10 cellular contexts compared by ENCODE assay signal in genomic region chr13:99203601-99204579, GRCh38. TPM values are rescaled to one million over a fixed set of nuclear protein-coding genes. Genes with fewer than 3 reads are reported as not detected.
DNase-seq lines count a peak whose midpoint lies in the region; ATAC-seq, FAIRE-seq and TF ChIP-seq lines count a peak whose summit lies in the region.
"Had no signal": no experiment of that assay in that cellular context is flagged by ENCODE, and none has a peak within 500 bp of the region (broad histone marks: within the 10 kb centered on the region; RNA-seq: fewer than 3 reads in every experiment).

No MANE protein-coding gene starts in this region.

- TF ChIP-seq CTCF in CD14-positive monocyte (IDR thresholded peaks at IDR 0.05) (no peak), SU-DHL-6 (IDR thresholded peaks at IDR 0.05; ENCODE audit: insufficient read depth, low read length, poor library complexity, severe bottlenecking) (no peak), endothelial cell (IDR thresholded peaks at IDR 0.05; ENCODE audit: unreplicated experiment) (no peak)

- peak overlapping the region; percentile 10 for H3K9ac ChIP-seq in SU-DHL-6 (ENCODE audit: low read length)

- no peaks in the 10 kb centered on the region for H3K9me2 ChIP-seq in SU-DHL-6 (replicated peaks; ENCODE audit: insufficient read depth, low read length)

- peak; percentile 5 for FAIRE-seq in GM12892 (lab: Jason Lieb, UNC)

- H3K27ac Mint-ChIP-seq in CD14-positive monocyte, result peak overlapping the region in 5 of 7 donors; percentile 6 to 86 (median 49)
- H3K27ac Mint-ChIP-seq in endothelial cell (ENCODE audit: unreplicated experiment), result peak overlapping the region; percentile 62

- peaks cover 64% of the 10 kb centered on the region for H3K79me2 ChIP-seq in SU-DHL-6 (ENCODE audit: insufficient read depth, low read length)

- intact Hi-C loops in CD14-positive monocyte (cut with micrococcal nuclease), result loop anchor here in 1 of 2 donors (5.0 kb wide), 1 partner anchor 53 kb away; the partner anchor contains the start of gene GPR18

- DNase-seq in CD14-positive monocyte (ENCODE audit: low spot score) (no peak), GM12892 (ENCODE audit: insufficient read length) (no peak), endothelial cell (ENCODE audit: low spot score) (no peak), cerebellar nuclear complex (lab: John Stamatoyannopoulos, UW) (no peak)
- DNase-seq: C1 segment of cervical spinal cord, NCI-H1417 had no signal

- peaks cover 4% of the 10 kb centered on the region; the same call in 1 of the 2 replicates for H3K36me3 ChIP-seq in SU-DHL-6 (ENCODE audit: low read length)

- ATAC-seq in HG02763 (IDR thresholded peaks at IDR 0.05; ENCODE audit: unreplicated experiment) (no peak), GM18520 (IDR thresholded peaks at IDR 0.05; ENCODE audit: unreplicated experiment) (no peak), GM21576 (IDR thresholded peaks at IDR 0.05; ENCODE audit: unreplicated experiment) (no peak)

- H4K20me1 ChIP-seq in SU-DHL-6 (ENCODE audit: low read depth, low read length), result peaks cover 31% of the 10 kb centered on the region

- H3K9me3 ChIP-seq in SU-DHL-6 (ENCODE audit: insufficient read depth, low read length), result no peaks in the 10 kb centered on the region

- H3K4me2 ChIP-seq in SU-DHL-6 (ENCODE audit: low read depth, low read length, poor library complexity, severe bottlenecking), result peak overlapping the region; percentile 66

- TF ChIP-seq POLR2A in GM12892 (IDR thresholded peaks at IDR 0.05; ENCODE audit: low read depth, low read length), result no peak

- no peak overlapping the region for H3K4me3 Mint-ChIP-seq in CD14-positive monocyte
- peak overlapping the region; percentile 4 for H3K4me3 Mint-ChIP-seq in endothelial cell (ENCODE audit: unreplicated experiment)

- H3K27me3 ChIP-seq in SU-DHL-6 (ENCODE audit: low read length), result no peaks in the 10 kb centered on the region

- peak overlapping the region; percentile 15; the same call in 1 of the 2 replicates for H3K27ac ChIP-seq in SU-DHL-6 (ENCODE audit: low read depth, low read length)

- H3K4me1 Mint-ChIP-seq in CD14-positive monocyte, result peaks cover 62% of the 10 kb centered on the region
- peaks cover 25% of the 10 kb centered on the region for H3K4me1 Mint-ChIP-seq in endothelial cell (ENCODE audit: unreplicated experiment)

- peaks cover 14% of the 10 kb centered on the region for H3F3A ChIP-seq in SU-DHL-6 (ENCODE audit: insufficient read depth)

- peak overlapping the region; percentile 30 for H3K4me3 ChIP-seq in SU-DHL-6 (ENCODE audit: insufficient read depth, low read length, poor library complexity, severe bottlenecking)

- H3K27me3 Mint-ChIP-seq in CD14-positive monocyte (ENCODE audit: low read depth in 3 of 3), result peaks cover 0 to 3% (median 2%) of the 10 kb centered on the region in 3 donors
- peaks cover 15% of the 10 kb centered on the region for H3K27me3 Mint-ChIP-seq in endothelial cell (ENCODE audit: unreplicated experiment)

- no peak overlapping the region for H2AFZ ChIP-seq in SU-DHL-6 (ENCODE audit: low read depth, low read length, severe bottlenecking)

- no peaks in the 10 kb centered on the region for H3K9me3 Mint-ChIP-seq in CD14-positive monocyte
- H3K9me3 Mint-ChIP-seq in endothelial cell (ENCODE audit: unreplicated experiment), result no peaks in the 10 kb centered on the region

- H3K36me3 Mint-ChIP-seq in CD14-positive monocyte, result peaks cover 39 to 40% of the 10 kb centered on the region in 2 donors
- H3K36me3 Mint-ChIP-seq in endothelial cell (ENCODE audit: low read depth, unreplicated experiment), result peaks cover 15% of the 10 kb centered on the region

RNA-seq across cellular contexts. Expression of gene UBAC2, which starts 3.2 kb away (rescaled TPM):
- polyA plus RNA-seq in CD14-positive monocyte, result 100 to 1,000 TPM in 1 of 2 donors, 10 to 100 TPM in 1; 96.7 to 113 TPM
- polyA plus RNA-seq in GM12892 (2012; ENCODE audit: missing spikeins), result 12.5 TPM
- total RNA-seq in endothelial cell (ENCODE audit: unreplicated experiment), result 58.6 TPM

RNA-seq across cellular contexts. Expression of gene GPR18, which starts 54.3 kb away (rescaled TPM):
- 1 to 10 TPM; 1.7 to 2.2 TPM for polyA plus RNA-seq in CD14-positive monocyte
- 0.76 TPM for polyA plus RNA-seq in GM12892 (2012; ENCODE audit: missing spikeins)
- not detected for total RNA-seq in endothelial cell (ENCODE audit: unreplicated experiment)
